25 cellular contexts compared by ENCODE assay signal in the genomic region with DNA sequence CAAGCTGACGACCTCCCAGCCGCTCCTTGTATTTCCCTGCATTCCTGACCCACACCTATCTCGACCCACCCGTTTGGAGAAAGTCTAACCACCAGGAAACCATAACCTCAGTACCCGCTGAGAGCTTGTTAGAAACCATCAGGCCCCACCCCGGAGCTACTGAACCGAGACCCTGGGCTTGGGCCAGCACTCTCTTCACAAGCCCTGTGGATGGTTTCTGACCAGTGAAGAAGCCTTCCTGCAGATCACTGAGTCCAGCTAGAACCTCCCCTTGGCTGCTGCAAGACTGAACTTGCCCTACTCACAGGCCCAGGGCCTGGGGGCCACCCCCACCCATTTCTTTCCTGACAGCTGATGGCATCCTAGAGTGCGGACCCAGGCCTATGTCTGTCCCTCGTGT. TPM values are rescaled to one million over a fixed set of nuclear protein-coding genes. Genes with fewer than 3 reads are reported as not detected.
"Had no signal": no experiment of that assay in that cellular context is flagged by ENCODE, and none has a peak within 500 bp of the region (broad histone marks: within the 10 kb centered on the region; RNA-seq: fewer than 3 reads in every experiment).

No MANE protein-coding gene starts in this region.

- H3K27me3 ChIP-seq: ascending aorta, cardiac muscle cell had no signal

- H3K4me1 ChIP-seq: ascending aorta, breast epithelium, heart right ventricle had no signal

- H3K4me3 ChIP-seq: ascending aorta, breast epithelium, cardiac muscle cell, coronary artery, dorsolateral prefrontal cortex, heart right ventricle had no signal

- H3K36me3 ChIP-seq: breast epithelium, cardiac muscle cell had no signal

- DNase-seq: activated CD4-positive, alpha-beta memory T cell treated with anti-CD3 and anti-CD28 coated beads for 36 hours; activated CD4-positive, alpha-beta T cell treated with anti-CD3 and anti-CD28 coated beads for 36 hours; activated CD4-positive, alpha-beta T cell treated with anti-CD3 and anti-CD28 coated beads, Interleukin-2, amount 10 ng/mL, durations not matched to agents 24 days and 14 days; activated CD4-positive, CD25-positive, alpha-beta regulatory T cell; activated CD4-positive, CD25-positive, alpha-beta regulatory T cell treated with anti-CD3 and anti-CD28 coated beads, Interleukin-2, amount 50 U/mL, for 72 hours; activated CD8-positive, alpha-beta memory T cell treated with anti-CD3 and anti-CD28 coated beads, Interleukin-2, amount 10 ng/mL, durations not matched to agents 7 days and 5 days; activated CD8-positive, alpha-beta memory T cell treated with anti-CD3 and anti-CD28 coated beads, Interleukin-2, amount 50 U/mL, for 48 hours; activated CD8-positive, alpha-beta T cell treated with anti-CD3 and anti-CD28 coated beads, Interleukin-2, amount 10 ng/mL, durations not matched to agents 7 days and 5 days; activated gamma-delta T cell; activated naive CD4-positive, alpha-beta T cell treated with anti-CD3 and anti-CD28 coated beads, Interleukin-2, amount 50 U/mL, for 16 hours; activated naive CD4-positive, alpha-beta T cell treated with Interleukin-2 at 50 U/mL for 16 hours; activated T-cell treated with anti-CD3 and anti-CD28 coated beads for 4 hours; activated T-cell treated with anti-CD3 and anti-CD28 coated beads, Interleukin-2, amount 50 U/mL, for 24 hours; activated T-cell treated with anti-CD3 and anti-CD28 coated beads, Interleukin-2, amount 50 U/mL, for 72 hours; central memory CD4-positive, alpha-beta T cell; dorsolateral prefrontal cortex; effector memory CD4-positive, alpha-beta T cell; endodermal cell; foreskin fibroblast; heart right ventricle; T-helper 2 cell had no signal

- H3K27ac ChIP-seq: ascending aorta, breast epithelium, cardiac muscle cell, coronary artery, dorsolateral prefrontal cortex, heart right ventricle had no signal

- H3K9me3 ChIP-seq: ascending aorta, breast epithelium, heart right ventricle had no signal

RNA-seq across cellular contexts. Expression of a gene that starts 26.6 kb away (rescaled TPM):
- total RNA-seq: ascending aorta had no signal
